8 cellular contexts compared by ENCODE assay signal in the genomic region with DNA sequence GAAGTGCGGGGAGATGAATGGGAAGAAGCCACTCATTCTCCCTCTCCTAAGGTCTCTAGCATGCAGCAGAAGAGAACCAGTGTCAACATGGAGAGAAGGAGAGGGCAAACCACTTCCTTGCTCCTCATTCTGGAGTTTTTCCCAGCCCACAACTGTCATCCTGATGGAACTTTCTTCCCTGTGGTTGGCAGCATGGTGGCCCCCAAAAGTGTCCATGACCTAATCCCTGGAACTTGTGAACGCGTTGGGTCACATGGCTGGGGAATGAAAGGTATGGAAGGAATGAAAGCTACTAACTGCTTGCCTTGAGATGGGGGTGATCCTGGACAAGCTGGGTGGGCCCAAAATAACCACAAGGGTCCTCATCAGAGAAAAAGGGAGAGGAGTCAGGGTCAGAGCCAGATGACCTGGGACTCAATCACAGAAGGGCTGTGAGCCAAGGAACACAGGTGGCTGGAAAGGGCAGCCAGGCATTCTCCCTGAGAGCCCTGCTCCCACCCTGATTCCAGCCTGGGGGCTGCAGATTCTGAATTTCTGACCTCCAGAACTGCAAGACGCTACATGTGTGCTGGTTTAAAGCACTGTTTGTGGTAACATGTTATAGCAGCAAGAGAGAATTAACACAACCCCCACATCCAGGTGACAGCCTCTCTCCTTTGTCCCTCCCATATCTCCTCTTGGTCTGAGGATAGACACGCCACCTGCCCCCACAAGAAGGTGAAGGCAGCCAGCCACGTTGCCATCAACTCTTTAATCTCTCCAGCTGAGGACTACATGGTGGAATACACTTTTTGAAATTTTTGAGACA.
A peak's percentile ranks its signal among the peaks of the same experiment; 100 is the strongest.
DNase-seq lines count a peak whose midpoint lies in the region; ATAC-seq and TF ChIP-seq lines count a peak whose summit lies in the region.

No MANE protein-coding gene starts in this region.

- peaks cover 5% of the 10 kb centered on the region for H3K36me3 Mint-ChIP-seq in activated CD8-positive, alpha-beta memory T cell treated with anti-CD3 and anti-CD28 coated beads, Interleukin-2, amount 10 ng/mL, durations not matched to agents 7 days and 5 days
- H3K36me3 Mint-ChIP-seq in type B pancreatic cell = peaks cover 18% of the 10 kb centered on the region

- H3K27me3 ChIP-seq in left lung = no peaks in the 10 kb centered on the region

- CTCF ChIA-PET in activated CD8-positive, alpha-beta memory T cell treated with anti-CD3 and anti-CD28 coated beads, Interleukin-2, amount 10 ng/mL, durations not matched to agents 7 days and 5 days (lab: Charles Lee) = interaction anchor here (0.6 to 5.4 kb wide), 6 partner anchors 11 to 87 kb away, joined by 3 to 27 read pairs (median 3); a partner anchor contains a TSS

- TF ChIP-seq CTCF in left lung (IDR thresholded peaks at IDR 0.05) (no peak), type B pancreatic cell (conservative IDR thresholded peaks at IDR 0.05) (no peak)

- intact Hi-C loops in left lung (cut with DNase I) = no loop called here

- peaks cover 53% of the 10 kb centered on the region for H3K4me1 Mint-ChIP-seq in activated CD8-positive, alpha-beta memory T cell treated with anti-CD3 and anti-CD28 coated beads, Interleukin-2, amount 10 ng/mL, durations not matched to agents 7 days and 5 days
- peaks cover 16% of the 10 kb centered on the region for H3K4me1 Mint-ChIP-seq in type B pancreatic cell (ENCODE audit: unreplicated experiment)

- peak overlapping the region; percentile 44 to 72 for H3K27ac ChIP-seq in left lung

- peak overlapping the region; percentile 94 for H3K27ac Mint-ChIP-seq in activated CD8-positive, alpha-beta memory T cell treated with anti-CD3 and anti-CD28 coated beads, Interleukin-2, amount 10 ng/mL, durations not matched to agents 7 days and 5 days
- H3K27ac Mint-ChIP-seq in type B pancreatic cell = peak overlapping the region; percentile 90

- H3K9me3 ChIP-seq in left lung = no peaks in the 10 kb centered on the region

- no peak for DNase-seq in activated CD8-positive, alpha-beta memory T cell treated with anti-CD3 and anti-CD28 coated beads, Interleukin-2, amount 10 ng/mL, durations not matched to agents 7 days and 5 days
- no peak for DNase-seq in activated CD8-positive, alpha-beta memory T cell treated with anti-CD3 and anti-CD28 coated beads for 24 hours
- peak; percentile 66 for DNase-seq in amniotic epithelial cell (ENCODE audit: low read depth)
- peak in 1 of 2 donors; percentile 34 for DNase-seq in left lung
- no peak for DNase-seq in type B pancreatic cell (ENCODE audit: extremely low spot score, unreplicated experiment)
- no peak for DNase-seq in NCI-H748 treated with DMSO at 0.1 percent for 48 hours (lab: John Stamatoyannopoulos, UW)
- no peak for DNase-seq in GOT3 (lab: John Stamatoyannopoulos, UW)

- peaks cover 7 to 41% of the 10 kb centered on the region in 2 donors for H3K4me1 ChIP-seq in left lung

- peak overlapping the region; percentile 71 for H3K4me3 Mint-ChIP-seq in activated CD8-positive, alpha-beta memory T cell treated with anti-CD3 and anti-CD28 coated beads, Interleukin-2, amount 10 ng/mL, durations not matched to agents 7 days and 5 days
- H3K4me3 Mint-ChIP-seq in type B pancreatic cell = peak overlapping the region; percentile 36

- peaks cover 0 to 35% of the 10 kb centered on the region in 2 donors for H3K36me3 ChIP-seq in left lung

- ATAC-seq in activated CD8-positive, alpha-beta memory T cell treated with anti-CD3 and anti-CD28 coated beads, Interleukin-2, amount 10 ng/mL, durations not matched to agents 7 days and 5 days = no peak
- ATAC-seq in left lung (peak; percentile 24), HG03439 (IDR thresholded peaks at IDR 0.05; ENCODE audit: unreplicated experiment) (no peak)

- H3K9me3 Mint-ChIP-seq in activated CD8-positive, alpha-beta memory T cell treated with anti-CD3 and anti-CD28 coated beads, Interleukin-2, amount 10 ng/mL, durations not matched to agents 7 days and 5 days (ENCODE audit: low read depth) = no peaks in the 10 kb centered on the region
- no peaks in the 10 kb centered on the region for H3K9me3 Mint-ChIP-seq in type B pancreatic cell

- no peaks in the 10 kb centered on the region for H3K27me3 Mint-ChIP-seq in activated CD8-positive, alpha-beta memory T cell treated with anti-CD3 and anti-CD28 coated beads, Interleukin-2, amount 10 ng/mL, durations not matched to agents 7 days and 5 days
- no peaks in the 10 kb centered on the region for H3K27me3 Mint-ChIP-seq in type B pancreatic cell

- H3K4me3 ChIP-seq in left lung = no peak overlapping the region
